Comparison of ENCODE assay signal across 16 cellular contexts in genomic region chr1:113534875-113535274, GRCh38.
DNase-seq lines count a peak whose midpoint lies in the region; ATAC-seq and TF ChIP-seq lines count a peak whose summit lies in the region.
"Had no signal": no experiment of that assay in that cellular context is flagged by ENCODE, and none has a peak within 500 bp of the region (broad histone marks: within the 10 kb centered on the region; RNA-seq: fewer than 3 reads in every experiment).

No MANE protein-coding gene starts in this region.

- no peak overlapping the region for H3K4me2 ChIP-seq in GM23338
- H3K4me2 ChIP-seq: neural progenitor cell had no signal

- ATAC-seq in GM23338, result peak; percentile 34; the same call in 2 of the 3 replicates
- ATAC-seq: activated naive CD4-positive, alpha-beta T cell treated with anti-CD3 and anti-CD28 coated beads, Interleukin-2, amount 50 U/mL, for 72 hours had no signal

- H3K36me3 ChIP-seq in GM23338 (ENCODE audit: insufficient read depth), result no peaks in the 10 kb centered on the region
- H3K36me3 ChIP-seq in SK-N-MC (ENCODE audit: insufficient read depth, low read length), result no peaks in the 10 kb centered on the region
- H3K36me3 ChIP-seq: neural progenitor cell, suprapubic skin had no signal

- no peaks in the 10 kb centered on the region for H3K27me3 ChIP-seq in GM23338 (ENCODE audit: insufficient read depth)
- H3K27me3 ChIP-seq: foreskin keratinocyte, neural progenitor cell, suprapubic skin had no signal

- no peaks in the 10 kb centered on the region for H3K9me2 ChIP-seq in GM23338 (ENCODE audit: insufficient read depth)

- no peaks in the 10 kb centered on the region for H3K27me3 Mint-ChIP-seq in GM23338 (ENCODE audit: insufficient read depth, low read depth, poor library complexity)
- no peaks in the 10 kb centered on the region for H3K27me3 Mint-ChIP-seq in glutamatergic neuron (ENCODE audit: unreplicated experiment)

- H4K20me1 ChIP-seq in GM23338 (replicated peaks; ENCODE audit: insufficient read depth), result no peaks in the 10 kb centered on the region

- TF ChIP-seq CTCF in GM23338 (conservative IDR thresholded peaks at IDR 0.05; ENCODE audit: low read depth in 2 of 2) (no peak), foreskin fibroblast (IDR thresholded peaks at IDR 0.05; ENCODE audit: low read depth, low read length) (no peak), glutamatergic neuron (IDR thresholded peaks at IDR 0.05; ENCODE audit: partially characterized antibody, unreplicated experiment) (no peak)

- H3K36me3 Mint-ChIP-seq in GM23338 (ENCODE audit: low read depth) (no peaks in the 10 kb centered on the region), glutamatergic neuron (ENCODE audit: unreplicated experiment) (no peaks in the 10 kb centered on the region)
- H3K36me3 Mint-ChIP-seq: activated naive CD4-positive, alpha-beta T cell treated with anti-CD3 and anti-CD28 coated beads, Interleukin-2, amount 50 U/mL, for 72 hours; neural progenitor cell had no signal

- no peak overlapping the region for H3K4me3 Mint-ChIP-seq in GM23338
- H3K4me3 Mint-ChIP-seq in glutamatergic neuron (ENCODE audit: unreplicated experiment), result no peak overlapping the region
- H3K4me3 Mint-ChIP-seq: activated T-helper 1 cell treated with anti-CD3 and anti-CD28 coated beads, Interleukin-12 subunit alpha, Interleukin-12 subunit beta, Interleukin-2, Interleukin-4 antibody, amounts not matched to agents 30 ng/mL and 10 ng/mL and 1 ng/mL, durations not matched to agents 14 hours and 24 hours and 36 hours; neural progenitor cell had no signal

- peak overlapping the region; percentile 49 for H3K9ac ChIP-seq in SK-N-MC (ENCODE audit: insufficient read length)
- H3K9ac ChIP-seq: neural progenitor cell had no signal

- H3K27ac Mint-ChIP-seq in GM23338 (no peak overlapping the region), glutamatergic neuron (ENCODE audit: unreplicated experiment) (no peak overlapping the region)
- H3K27ac Mint-ChIP-seq: activated naive CD4-positive, alpha-beta T cell treated with anti-CD3 and anti-CD28 coated beads, Interleukin-2, amount 50 U/mL, for 72 hours; activated T-helper 1 cell treated with anti-CD3 and anti-CD28 coated beads, Interleukin-12 subunit alpha, Interleukin-12 subunit beta, Interleukin-2, Interleukin-4 antibody, amounts not matched to agents 30 ng/mL and 10 ng/mL and 1 ng/mL, durations not matched to agents 14 hours and 24 hours and 36 hours; neural progenitor cell had no signal

- DNase-seq in GM23338 (ENCODE audit: low spot score), result no peak
- DNase-seq in SK-N-MC (ENCODE audit: low read depth, low spot score), result no peak
- peak; percentile 39 to 75 for DNase-seq in foreskin fibroblast
- DNase-seq in stromal cell of bone marrow (ENCODE audit: low read depth), result peak; percentile 17
- DNase-seq in glutamatergic neuron, result no peak
- DNase-seq in cerebellum (ENCODE audit: low spot score), result no peak
- no peak for DNase-seq in NCI-H1092 (lab: John Stamatoyannopoulos, UW)
- DNase-seq: activated CD4-positive, alpha-beta T cell treated with anti-CD3 and anti-CD28 coated beads for 1 hour; NCI-H748 treated with DMSO at 0.1 percent for 48 hours; retina; T-helper 9 cell had no signal

- H3F3A ChIP-seq in GM23338 (replicated peaks; ENCODE audit: low read depth), result no peaks in the 10 kb centered on the region

- H3K4me1 Mint-ChIP-seq in GM23338 (peaks cover 2% of the 10 kb centered on the region; the same call in 2 of the 3 replicates), glutamatergic neuron (ENCODE audit: low read depth, unreplicated experiment) (peaks cover 9% of the 10 kb centered on the region)

- H3K79me2 ChIP-seq in GM23338 (replicated peaks; ENCODE audit: insufficient read depth), result no peaks in the 10 kb centered on the region

- no peak overlapping the region for H2AFZ ChIP-seq in GM23338
- H2AFZ ChIP-seq: neural progenitor cell had no signal

- H3K4me3 ChIP-seq in GM23338, result no peak overlapping the region
- H3K4me3 ChIP-seq in SK-N-MC, result peak overlapping the region; percentile 51
- no peak overlapping the region for H3K4me3 ChIP-seq in foreskin fibroblast (ENCODE audit: low read depth in 1 of 2, low read length in 2 of 2)
- H3K4me3 ChIP-seq: neural progenitor cell, suprapubic skin had no signal

- H3K9me3 Mint-ChIP-seq in GM23338 (no peaks in the 10 kb centered on the region), glutamatergic neuron (ENCODE audit: unreplicated experiment) (no peaks in the 10 kb centered on the region)
- H3K9me3 Mint-ChIP-seq: activated naive CD4-positive, alpha-beta T cell treated with anti-CD3 and anti-CD28 coated beads, Interleukin-2, amount 50 U/mL, for 72 hours had no signal

- H3K9me3 ChIP-seq in SK-N-MC (ENCODE audit: low read depth, low read length), result no peaks in the 10 kb centered on the region; the same call in 1 of the 2 replicates
- H3K9me3 ChIP-seq: suprapubic skin had no signal

- no peak overlapping the region for H3K27ac ChIP-seq in GM23338 (ENCODE audit: low read depth)
- H3K27ac ChIP-seq in SK-N-MC, result peak overlapping the region; percentile 88
- H3K27ac ChIP-seq: foreskin keratinocyte, neural progenitor cell had no signal

- H3K4me1 ChIP-seq in GM23338 (ENCODE audit: insufficient read depth), result no peaks in the 10 kb centered on the region; the same call in 1 of the 2 replicates

TF ChIP-seq in GM23338, 12 proteins besides CTCF, POLR2A, EP300 and RAD21:
- TF ChIP-seq STAT1 (IDR thresholded peaks at IDR 0.05; ENCODE audit: unreplicated experiment), result no peak
- no peak for TF ChIP-seq POLR2AphosphoS5 (IDR thresholded peaks at IDR 0.05; ENCODE audit: low read depth)
- no peak for TF ChIP-seq ZNF114 (CRISPR knock-in tag; IDR thresholded peaks at IDR 0.05)
- TF ChIP-seq CREB1 (CRISPR knock-in tag; IDR thresholded peaks at IDR 0.05; ENCODE audit: low read depth), result no peak
- TF ChIP-seq REST (IDR thresholded peaks at IDR 0.05; ENCODE audit: unreplicated experiment), result no peak
- TF ChIP-seq ETS1 (IDR thresholded peaks at IDR 0.05), result no peak
- no peak for TF ChIP-seq JUNB (IDR thresholded peaks at IDR 0.05; ENCODE audit: unreplicated experiment)
- no peak for TF ChIP-seq EZH2phosphoT487 (IDR thresholded peaks at IDR 0.05; ENCODE audit: unreplicated experiment)
- no peak for TF ChIP-seq ZNF331 (CRISPR knock-in tag; IDR thresholded peaks at IDR 0.05; ENCODE audit: low read depth)
TF ChIP-seq in GM23338: peak in this region for 0.

Comparison
In these comparisons a context has a peak if more than half of its experiments do, and no peak if none do; other contexts are left out.
1. DNase-seq: peak in foreskin fibroblast (2 of 2) and stromal cell of bone marrow (single experiment); none in GM23338 (single experiment), SK-N-MC (single experiment), glutamatergic neuron (single experiment), cerebellum (single experiment) and NCI-H1092 (single experiment).